27 cellular contexts compared by ENCODE assay signal in genomic region chr2:24478243-24478642, GRCh38.
"Had no signal": no experiment of that assay in that cellular context is flagged by ENCODE, and none has a peak within 500 bp of the region (broad histone marks: within the 10 kb centered on the region; RNA-seq: fewer than 3 reads in every experiment).

No MANE protein-coding gene starts in this region.

- H3K4me2 ChIP-seq: smooth muscle cell had no signal

- DNase-seq: hypothalamus; immature natural killer cell; kidney; left colon; left lung; lower lobe of right lung; mammary epithelial cell; mesendoderm; naive B cell; natural killer cell; ovary; right lobe of liver; stimulated activated CD4-positive, alpha-beta T cell treated with anti-CD3 and anti-CD28 coated beads, Interleukin-1b, Interleukin-23, amount 100 ng/mL, for 48 hours; stimulated activated CD4-positive, alpha-beta T cell treated with anti-CD3 and anti-CD28 coated beads, Interleukin-2, amount 100 ng/mL, for 48 hours; stimulated activated CD4-positive, alpha-beta T cell treated with anti-CD3 and anti-CD28 coated beads, Interleukin-4, amount 100 ng/mL, for 4 hours; stimulated activated CD8-positive, alpha-beta memory T cell treated with anti-CD3 and anti-CD28 coated beads, Interleukin-4, amount 100 ng/mL, for 48 hours; stimulated activated naive CD4-positive, alpha-beta T cell treated with Interleukin-2 at 50 U/mL for 16 hours; stimulated activated naive CD8-positive, alpha-beta T cell treated with anti-CD3 and anti-CD28 coated beads, Interleukin-15, amount 100 ng/mL, for 72 hours; testis; thyroid gland; transverse colon; upper lobe of right lung had no signal

- FAIRE-seq: islet of Langerhans, kidney, urothelium cell line had no signal

- H3K36me3 ChIP-seq: left lung, lower lobe of right lung, ovary, right atrium auricular region, right lobe of liver, thyroid gland, transverse colon, upper lobe of right lung had no signal

- H3K27ac ChIP-seq: left lung, lower lobe of right lung, ovary, right atrium auricular region, right lobe of liver, testis, thyroid gland, transverse colon, upper lobe of right lung had no signal

- ATAC-seq: left colon; left lung; lower lobe of right lung; natural killer cell; right lobe of liver; stimulated activated memory B cell treated with anti-CD40 and anti-IgM and Interleukin-4, amounts not matched to agents 10 μg/mL and 1 μg/mL and 100 μg/mL, for 72 hours; stimulated activated naive CD8-positive, alpha-beta T cell treated with anti-CD3 and anti-CD28 coated beads, Interleukin-15, amount 100 ng/mL, for 72 hours; upper lobe of right lung had no signal

- H3K4me3 ChIP-seq: left lung, lower lobe of right lung, ovary, right atrium auricular region, right lobe of liver, smooth muscle cell, testis, thyroid gland, transverse colon, upper lobe of right lung had no signal

- H3K9me3 ChIP-seq: left lung, lower lobe of right lung, ovary, right atrium auricular region, right lobe of liver, testis, thyroid gland, transverse colon, upper lobe of right lung had no signal

- H3K27me3 ChIP-seq: left lung, ovary, right atrium auricular region, right lobe of liver, testis, thyroid gland, transverse colon, upper lobe of right lung had no signal

- H3K4me1 ChIP-seq: right atrium auricular region, right lobe of liver, testis, thyroid gland had no signal
